1 cellular context compared by ENCODE assay signal in the genomic region with DNA sequence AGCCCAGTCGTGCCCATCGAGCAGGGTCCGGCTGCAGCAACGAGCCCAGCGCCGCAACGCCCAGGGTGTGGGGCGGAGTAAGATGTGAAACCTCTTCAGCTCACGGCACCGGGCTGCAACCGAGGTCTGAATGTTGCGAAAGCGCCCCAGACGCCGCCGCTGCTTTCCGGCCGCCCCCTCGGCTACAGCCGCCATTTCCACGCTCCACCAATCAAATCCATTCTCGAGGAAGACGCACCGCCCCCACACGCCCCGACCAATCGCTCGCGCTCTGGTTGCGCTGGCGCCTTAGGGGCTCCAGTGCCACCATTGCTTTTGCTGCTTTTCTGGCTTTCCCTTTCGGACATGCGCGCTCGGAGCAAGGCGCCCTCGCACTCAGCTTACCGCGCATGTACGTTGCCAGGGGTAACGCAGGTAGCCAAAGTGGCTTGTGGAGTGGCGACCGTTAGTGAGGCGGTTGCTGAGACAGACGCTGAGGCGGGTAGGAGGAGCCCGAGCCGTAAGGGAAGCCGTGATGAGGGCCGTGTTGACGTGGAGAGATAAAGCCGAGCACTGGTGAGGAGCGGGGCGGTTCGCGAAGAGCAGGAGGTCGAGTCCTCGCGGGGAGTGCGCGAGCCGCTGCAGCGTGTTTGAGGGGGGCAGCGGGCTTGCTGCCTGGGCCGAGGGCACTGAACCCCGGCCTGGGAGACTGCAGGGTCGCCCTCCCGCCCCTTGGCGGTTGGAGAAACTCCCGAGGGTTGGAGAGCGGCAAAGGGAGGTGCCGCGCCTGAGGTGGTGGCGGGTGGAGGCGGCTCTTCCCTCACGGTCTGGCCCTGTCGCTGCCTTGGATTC.
A peak's percentile ranks its signal among the peaks of the same experiment; 100 is the strongest.
TF ChIP-seq lines count a peak whose summit lies in the region.

A gene with protein sequence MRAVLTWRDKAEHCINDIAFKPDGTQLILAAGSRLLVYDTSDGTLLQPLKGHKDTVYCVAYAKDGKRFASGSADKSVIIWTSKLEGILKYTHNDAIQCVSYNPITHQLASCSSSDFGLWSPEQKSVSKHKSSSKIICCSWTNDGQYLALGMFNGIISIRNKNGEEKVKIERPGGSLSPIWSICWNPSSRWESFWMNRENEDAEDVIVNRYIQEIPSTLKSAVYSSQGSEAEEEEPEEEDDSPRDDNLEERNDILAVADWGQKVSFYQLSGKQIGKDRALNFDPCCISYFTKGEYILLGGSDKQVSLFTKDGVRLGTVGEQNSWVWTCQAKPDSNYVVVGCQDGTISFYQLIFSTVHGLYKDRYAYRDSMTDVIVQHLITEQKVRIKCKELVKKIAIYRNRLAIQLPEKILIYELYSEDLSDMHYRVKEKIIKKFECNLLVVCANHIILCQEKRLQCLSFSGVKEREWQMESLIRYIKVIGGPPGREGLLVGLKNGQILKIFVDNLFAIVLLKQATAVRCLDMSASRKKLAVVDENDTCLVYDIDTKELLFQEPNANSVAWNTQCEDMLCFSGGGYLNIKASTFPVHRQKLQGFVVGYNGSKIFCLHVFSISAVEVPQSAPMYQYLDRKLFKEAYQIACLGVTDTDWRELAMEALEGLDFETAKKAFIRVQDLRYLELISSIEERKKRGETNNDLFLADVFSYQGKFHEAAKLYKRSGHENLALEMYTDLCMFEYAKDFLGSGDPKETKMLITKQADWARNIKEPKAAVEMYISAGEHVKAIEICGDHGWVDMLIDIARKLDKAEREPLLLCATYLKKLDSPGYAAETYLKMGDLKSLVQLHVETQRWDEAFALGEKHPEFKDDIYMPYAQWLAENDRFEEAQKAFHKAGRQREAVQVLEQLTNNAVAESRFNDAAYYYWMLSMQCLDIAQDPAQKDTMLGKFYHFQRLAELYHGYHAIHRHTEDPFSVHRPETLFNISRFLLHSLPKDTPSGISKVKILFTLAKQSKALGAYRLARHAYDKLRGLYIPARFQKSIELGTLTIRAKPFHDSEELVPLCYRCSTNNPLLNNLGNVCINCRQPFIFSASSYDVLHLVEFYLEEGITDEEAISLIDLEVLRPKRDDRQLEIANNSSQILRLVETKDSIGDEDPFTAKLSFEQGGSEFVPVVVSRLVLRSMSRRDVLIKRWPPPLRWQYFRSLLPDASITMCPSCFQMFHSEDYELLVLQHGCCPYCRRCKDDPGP (plus strand): TSS at position 408 of the 831 bp plus-strand sequence. CDS start 107 bp downstream, at position 515.
A gene (minus strand): TSS at position 132 of the 831 bp plus-strand sequence. CDS start 115 bp downstream, at position 17.

TF ChIP-seq in GM12878, 131 proteins besides CTCF, POLR2A, EP300 and RAD21 (continued from another document and continues in another):
- TF ChIP-seq, protein P1, sequence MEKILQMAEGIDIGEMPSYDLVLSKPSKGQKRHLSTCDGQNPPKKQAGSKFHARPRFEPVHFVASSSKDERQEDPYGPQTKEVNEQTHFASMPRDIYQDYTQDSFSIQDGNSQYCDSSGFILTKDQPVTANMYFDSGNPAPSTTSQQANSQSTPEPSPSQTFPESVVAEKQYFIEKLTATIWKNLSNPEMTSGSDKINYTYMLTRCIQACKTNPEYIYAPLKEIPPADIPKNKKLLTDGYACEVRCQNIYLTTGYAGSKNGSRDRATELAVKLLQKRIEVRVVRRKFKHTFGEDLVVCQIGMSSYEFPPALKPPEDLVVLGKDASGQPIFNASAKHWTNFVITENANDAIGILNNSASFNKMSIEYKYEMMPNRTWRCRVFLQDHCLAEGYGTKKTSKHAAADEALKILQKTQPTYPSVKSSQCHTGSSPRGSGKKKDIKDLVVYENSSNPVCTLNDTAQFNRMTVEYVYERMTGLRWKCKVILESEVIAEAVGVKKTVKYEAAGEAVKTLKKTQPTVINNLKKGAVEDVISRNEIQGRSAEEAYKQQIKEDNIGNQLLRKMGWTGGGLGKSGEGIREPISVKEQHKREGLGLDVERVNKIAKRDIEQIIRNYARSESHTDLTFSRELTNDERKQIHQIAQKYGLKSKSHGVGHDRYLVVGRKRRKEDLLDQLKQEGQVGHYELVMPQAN (conservative IDR thresholded peaks at IDR 0.05), result peak; percentile 93
- TF ChIP-seq TCF3 (IDR thresholded peaks at IDR 0.05; ENCODE audit: borderline replicate concordance, insufficient read depth, low read depth, low read length), result peak; percentile 49; the same call in 1 of the 2 replicates
- TF ChIP-seq HDAC2 (IDR thresholded peaks at IDR 0.05), result no peak
- no peak for TF ChIP-seq CBX5 (IDR thresholded peaks at IDR 0.05; ENCODE audit: low read depth)
- TF ChIP-seq, protein P2, sequence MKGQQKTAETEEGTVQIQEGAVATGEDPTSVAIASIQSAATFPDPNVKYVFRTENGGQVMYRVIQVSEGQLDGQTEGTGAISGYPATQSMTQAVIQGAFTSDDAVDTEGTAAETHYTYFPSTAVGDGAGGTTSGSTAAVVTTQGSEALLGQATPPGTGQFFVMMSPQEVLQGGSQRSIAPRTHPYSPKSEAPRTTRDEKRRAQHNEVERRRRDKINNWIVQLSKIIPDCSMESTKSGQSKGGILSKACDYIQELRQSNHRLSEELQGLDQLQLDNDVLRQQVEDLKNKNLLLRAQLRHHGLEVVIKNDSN (IDR thresholded peaks at IDR 0.05; ENCODE audit: borderline replicate concordance, extremely low read length, insufficient read depth, low read depth, low read length), result no peak
- TF ChIP-seq, protein P3, sequence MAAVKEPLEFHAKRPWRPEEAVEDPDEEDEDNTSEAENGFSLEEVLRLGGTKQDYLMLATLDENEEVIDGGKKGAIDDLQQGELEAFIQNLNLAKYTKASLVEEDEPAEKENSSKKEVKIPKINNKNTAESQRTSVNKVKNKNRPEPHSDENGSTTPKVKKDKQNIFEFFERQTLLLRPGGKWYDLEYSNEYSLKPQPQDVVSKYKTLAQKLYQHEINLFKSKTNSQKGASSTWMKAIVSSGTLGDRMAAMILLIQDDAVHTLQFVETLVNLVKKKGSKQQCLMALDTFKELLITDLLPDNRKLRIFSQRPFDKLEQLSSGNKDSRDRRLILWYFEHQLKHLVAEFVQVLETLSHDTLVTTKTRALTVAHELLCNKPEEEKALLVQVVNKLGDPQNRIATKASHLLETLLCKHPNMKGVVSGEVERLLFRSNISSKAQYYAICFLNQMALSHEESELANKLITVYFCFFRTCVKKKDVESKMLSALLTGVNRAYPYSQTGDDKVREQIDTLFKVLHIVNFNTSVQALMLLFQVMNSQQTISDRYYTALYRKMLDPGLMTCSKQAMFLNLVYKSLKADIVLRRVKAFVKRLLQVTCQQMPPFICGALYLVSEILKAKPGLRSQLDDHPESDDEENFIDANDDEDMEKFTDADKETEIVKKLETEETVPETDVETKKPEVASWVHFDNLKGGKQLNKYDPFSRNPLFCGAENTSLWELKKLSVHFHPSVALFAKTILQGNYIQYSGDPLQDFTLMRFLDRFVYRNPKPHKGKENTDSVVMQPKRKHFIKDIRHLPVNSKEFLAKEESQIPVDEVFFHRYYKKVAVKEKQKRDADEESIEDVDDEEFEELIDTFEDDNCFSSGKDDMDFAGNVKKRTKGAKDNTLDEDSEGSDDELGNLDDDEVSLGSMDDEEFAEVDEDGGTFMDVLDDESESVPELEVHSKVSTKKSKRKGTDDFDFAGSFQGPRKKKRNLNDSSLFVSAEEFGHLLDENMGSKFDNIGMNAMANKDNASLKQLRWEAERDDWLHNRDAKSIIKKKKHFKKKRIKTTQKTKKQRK (IDR thresholded peaks at IDR 0.05; ENCODE audit: low read depth, low read length), result no peak
- peak; percentile 84; the same call in 2 of the 3 replicates for TF ChIP-seq POU2F2 (IDR thresholded peaks at IDR 0.05; ENCODE audit: borderline replicate concordance, low read depth, low read length)
- TF ChIP-seq, protein P4, sequence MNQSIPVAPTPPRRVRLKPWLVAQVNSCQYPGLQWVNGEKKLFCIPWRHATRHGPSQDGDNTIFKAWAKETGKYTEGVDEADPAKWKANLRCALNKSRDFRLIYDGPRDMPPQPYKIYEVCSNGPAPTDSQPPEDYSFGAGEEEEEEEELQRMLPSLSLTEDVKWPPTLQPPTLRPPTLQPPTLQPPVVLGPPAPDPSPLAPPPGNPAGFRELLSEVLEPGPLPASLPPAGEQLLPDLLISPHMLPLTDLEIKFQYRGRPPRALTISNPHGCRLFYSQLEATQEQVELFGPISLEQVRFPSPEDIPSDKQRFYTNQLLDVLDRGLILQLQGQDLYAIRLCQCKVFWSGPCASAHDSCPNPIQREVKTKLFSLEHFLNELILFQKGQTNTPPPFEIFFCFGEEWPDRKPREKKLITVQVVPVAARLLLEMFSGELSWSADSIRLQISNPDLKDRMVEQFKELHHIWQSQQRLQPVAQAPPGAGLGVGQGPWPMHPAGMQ (IDR thresholded peaks at IDR 0.05; ENCODE audit: borderline replicate concordance), result no peak
- no peak for TF ChIP-seq TBL1XR1 (IDR thresholded peaks at IDR 0.05; ENCODE audit: low read depth, low read length)
- no peak for TF ChIP-seq WRNIP1 (IDR thresholded peaks at IDR 0.05; ENCODE audit: borderline replicate concordance, low read depth, low read length)
- no peak for TF ChIP-seq GABPA (IDR thresholded peaks at IDR 0.05; ENCODE audit: low read depth)
- TF ChIP-seq SMAD5 (IDR thresholded peaks at IDR 0.05; ENCODE audit: low read depth), result peak; percentile 86
- TF ChIP-seq, protein P5, sequence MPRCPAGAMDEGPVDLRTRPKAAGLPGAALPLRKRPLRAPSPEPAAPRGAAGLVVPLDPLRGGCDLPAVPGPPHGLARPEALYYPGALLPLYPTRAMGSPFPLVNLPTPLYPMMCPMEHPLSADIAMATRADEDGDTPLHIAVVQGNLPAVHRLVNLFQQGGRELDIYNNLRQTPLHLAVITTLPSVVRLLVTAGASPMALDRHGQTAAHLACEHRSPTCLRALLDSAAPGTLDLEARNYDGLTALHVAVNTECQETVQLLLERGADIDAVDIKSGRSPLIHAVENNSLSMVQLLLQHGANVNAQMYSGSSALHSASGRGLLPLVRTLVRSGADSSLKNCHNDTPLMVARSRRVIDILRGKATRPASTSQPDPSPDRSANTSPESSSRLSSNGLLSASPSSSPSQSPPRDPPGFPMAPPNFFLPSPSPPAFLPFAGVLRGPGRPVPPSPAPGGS (IDR thresholded peaks at IDR 0.05; ENCODE audit: borderline replicate concordance, insufficient read depth, low read depth, low read length, poor library complexity, severe bottlenecking), result no peak
- no peak for TF ChIP-seq FOS (IDR thresholded peaks at IDR 0.05; ENCODE audit: borderline replicate concordance, extremely low read depth, insufficient read length)
- TF ChIP-seq SUPT20H (IDR thresholded peaks at IDR 0.05; ENCODE audit: borderline replicate concordance, control insufficient read depth, low read depth, low read length), result no peak
- TF ChIP-seq, protein P6, sequence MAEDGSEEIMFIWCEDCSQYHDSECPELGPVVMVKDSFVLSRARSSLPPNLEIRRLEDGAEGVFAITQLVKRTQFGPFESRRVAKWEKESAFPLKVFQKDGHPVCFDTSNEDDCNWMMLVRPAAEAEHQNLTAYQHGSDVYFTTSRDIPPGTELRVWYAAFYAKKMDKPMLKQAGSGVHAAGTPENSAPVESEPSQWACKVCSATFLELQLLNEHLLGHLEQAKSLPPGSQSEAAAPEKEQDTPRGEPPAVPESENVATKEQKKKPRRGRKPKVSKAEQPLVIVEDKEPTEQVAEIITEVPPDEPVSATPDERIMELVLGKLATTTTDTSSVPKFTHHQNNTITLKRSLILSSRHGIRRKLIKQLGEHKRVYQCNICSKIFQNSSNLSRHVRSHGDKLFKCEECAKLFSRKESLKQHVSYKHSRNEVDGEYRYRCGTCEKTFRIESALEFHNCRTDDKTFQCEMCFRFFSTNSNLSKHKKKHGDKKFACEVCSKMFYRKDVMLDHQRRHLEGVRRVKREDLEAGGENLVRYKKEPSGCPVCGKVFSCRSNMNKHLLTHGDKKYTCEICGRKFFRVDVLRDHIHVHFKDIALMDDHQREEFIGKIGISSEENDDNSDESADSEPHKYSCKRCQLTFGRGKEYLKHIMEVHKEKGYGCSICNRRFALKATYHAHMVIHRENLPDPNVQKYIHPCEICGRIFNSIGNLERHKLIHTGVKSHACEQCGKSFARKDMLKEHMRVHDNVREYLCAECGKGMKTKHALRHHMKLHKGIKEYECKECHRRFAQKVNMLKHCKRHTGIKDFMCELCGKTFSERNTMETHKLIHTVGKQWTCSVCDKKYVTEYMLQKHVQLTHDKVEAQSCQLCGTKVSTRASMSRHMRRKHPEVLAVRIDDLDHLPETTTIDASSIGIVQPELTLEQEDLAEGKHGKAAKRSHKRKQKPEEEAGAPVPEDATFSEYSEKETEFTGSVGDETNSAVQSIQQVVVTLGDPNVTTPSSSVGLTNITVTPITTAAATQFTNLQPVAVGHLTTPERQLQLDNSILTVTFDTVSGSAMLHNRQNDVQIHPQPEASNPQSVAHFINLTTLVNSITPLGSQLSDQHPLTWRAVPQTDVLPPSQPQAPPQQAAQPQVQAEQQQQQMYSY (CRISPR knock-in tag; IDR thresholded peaks at IDR 0.05), result no peak
- TF ChIP-seq CHD4 (IDR thresholded peaks at IDR 0.05), result no peak
- TF ChIP-seq, protein P7, sequence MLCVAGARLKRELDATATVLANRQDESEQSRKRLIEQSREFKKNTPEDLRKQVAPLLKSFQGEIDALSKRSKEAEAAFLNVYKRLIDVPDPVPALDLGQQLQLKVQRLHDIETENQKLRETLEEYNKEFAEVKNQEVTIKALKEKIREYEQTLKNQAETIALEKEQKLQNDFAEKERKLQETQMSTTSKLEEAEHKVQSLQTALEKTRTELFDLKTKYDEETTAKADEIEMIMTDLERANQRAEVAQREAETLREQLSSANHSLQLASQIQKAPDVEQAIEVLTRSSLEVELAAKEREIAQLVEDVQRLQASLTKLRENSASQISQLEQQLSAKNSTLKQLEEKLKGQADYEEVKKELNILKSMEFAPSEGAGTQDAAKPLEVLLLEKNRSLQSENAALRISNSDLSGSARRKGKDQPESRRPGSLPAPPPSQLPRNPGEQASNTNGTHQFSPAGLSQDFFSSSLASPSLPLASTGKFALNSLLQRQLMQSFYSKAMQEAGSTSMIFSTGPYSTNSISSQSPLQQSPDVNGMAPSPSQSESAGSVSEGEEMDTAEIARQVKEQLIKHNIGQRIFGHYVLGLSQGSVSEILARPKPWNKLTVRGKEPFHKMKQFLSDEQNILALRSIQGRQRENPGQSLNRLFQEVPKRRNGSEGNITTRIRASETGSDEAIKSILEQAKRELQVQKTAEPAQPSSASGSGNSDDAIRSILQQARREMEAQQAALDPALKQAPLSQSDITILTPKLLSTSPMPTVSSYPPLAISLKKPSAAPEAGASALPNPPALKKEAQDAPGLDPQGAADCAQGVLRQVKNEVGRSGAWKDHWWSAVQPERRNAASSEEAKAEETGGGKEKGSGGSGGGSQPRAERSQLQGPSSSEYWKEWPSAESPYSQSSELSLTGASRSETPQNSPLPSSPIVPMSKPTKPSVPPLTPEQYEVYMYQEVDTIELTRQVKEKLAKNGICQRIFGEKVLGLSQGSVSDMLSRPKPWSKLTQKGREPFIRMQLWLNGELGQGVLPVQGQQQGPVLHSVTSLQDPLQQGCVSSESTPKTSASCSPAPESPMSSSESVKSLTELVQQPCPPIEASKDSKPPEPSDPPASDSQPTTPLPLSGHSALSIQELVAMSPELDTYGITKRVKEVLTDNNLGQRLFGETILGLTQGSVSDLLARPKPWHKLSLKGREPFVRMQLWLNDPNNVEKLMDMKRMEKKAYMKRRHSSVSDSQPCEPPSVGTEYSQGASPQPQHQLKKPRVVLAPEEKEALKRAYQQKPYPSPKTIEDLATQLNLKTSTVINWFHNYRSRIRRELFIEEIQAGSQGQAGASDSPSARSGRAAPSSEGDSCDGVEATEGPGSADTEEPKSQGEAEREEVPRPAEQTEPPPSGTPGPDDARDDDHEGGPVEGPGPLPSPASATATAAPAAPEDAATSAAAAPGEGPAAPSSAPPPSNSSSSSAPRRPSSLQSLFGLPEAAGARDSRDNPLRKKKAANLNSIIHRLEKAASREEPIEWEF (IDR thresholded peaks at IDR 0.05; ENCODE audit: insufficient replicate concordance, low read depth, low read length), result no peak
- peak; percentile 46 for TF ChIP-seq KLF5 (IDR thresholded peaks at IDR 0.05; ENCODE audit: partially characterized antibody)
